10 cellular contexts compared by ENCODE assay signal in the genomic region with DNA sequence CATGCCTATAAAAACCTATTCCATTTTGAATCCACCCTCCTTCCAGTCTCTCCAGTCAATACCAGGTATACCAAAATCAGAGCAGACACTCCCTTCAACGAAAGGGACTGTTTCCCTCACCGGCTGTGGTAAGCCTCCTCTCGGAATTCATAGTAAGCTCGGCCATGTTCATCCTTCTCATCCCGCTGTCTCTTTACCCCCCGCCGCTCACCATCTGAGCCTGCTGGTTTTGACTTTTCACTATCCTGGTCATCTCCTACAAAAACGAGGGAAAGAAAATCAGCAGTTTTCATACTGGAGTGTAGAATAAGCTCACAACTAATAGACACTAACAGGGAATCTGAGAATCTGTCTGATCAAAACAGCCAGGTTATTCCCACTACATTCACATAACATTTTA. TPM values are rescaled to one million over a fixed set of nuclear protein-coding genes. Genes with fewer than 3 reads are reported as not detected.
DNase-seq lines count a peak whose midpoint lies in the region; ATAC-seq and TF ChIP-seq lines count a peak whose summit lies in the region.
"Had no signal": no experiment of that assay in that cellular context is flagged by ENCODE, and none has a peak within 500 bp of the region (broad histone marks: within the 10 kb centered on the region; RNA-seq: fewer than 3 reads in every experiment).

No MANE protein-coding gene starts in this region.

- intact Hi-C loops in heart right ventricle (cut with DNase I), result no loop called here
- intact Hi-C loops in tibial artery (cut with DNase I; ENCODE audit: low total_unique reads), result no loop called here

- H3K4me3 ChIP-seq in heart right ventricle, result peak overlapping the region in 7 of 10 donors; percentile 67 to 98 (median 92)
- H3K4me3 ChIP-seq in right atrium auricular region, result no peak overlapping the region
- H3K4me3 ChIP-seq in kidney epithelial cell (ENCODE audit: low read depth, low read length), result peak overlapping the region; percentile 96
- H3K4me3 ChIP-seq in tibial artery, result peak overlapping the region; percentile 85 to 89

- peaks cover 4% of the 10 kb centered on the region for H3K27me3 Mint-ChIP-seq in activated naive CD8-positive, alpha-beta T cell treated with anti-CD3 and anti-CD28 coated beads, Interleukin-2, amount 50 U/mL, for 24 hours

- WGBS in heart right ventricle, 2 donors, result 38 to 40% methylated on average over 8 of the region's 8 CpGs

- DNase-seq in heart right ventricle (no peak), right atrium auricular region (ENCODE audit: low spot score) (no peak), kidney epithelial cell (ENCODE audit: low read depth) (no peak), tibial artery (no peak), amygdala (lab: John Stamatoyannopoulos, UW) (no peak)
- DNase-seq in activated naive CD8-positive, alpha-beta T cell treated with anti-CD3 and anti-CD28 coated beads, Interleukin-2, amount 50 U/mL, for 24 hours, result no peak
- DNase-seq: activated CD4-positive, CD25-positive, alpha-beta regulatory T cell treated with anti-CD3 and anti-CD28 coated beads, Interleukin-2, amount 50 U/mL, for 72 hours had no signal

- H3K4me1 Mint-ChIP-seq in activated naive CD8-positive, alpha-beta T cell treated with anti-CD3 and anti-CD28 coated beads, Interleukin-2, amount 50 U/mL, for 24 hours, result peaks cover 59% of the 10 kb centered on the region

- H3K27ac ChIP-seq in heart right ventricle, result peak overlapping the region in 2 of 10 donors; percentile 93 to 99
- no peak overlapping the region for H3K27ac ChIP-seq in right atrium auricular region
- H3K27ac ChIP-seq in tibial artery, result peak overlapping the region; percentile 2 to 90

- peak overlapping the region; percentile 88 for H3K4me3 Mint-ChIP-seq in activated naive CD8-positive, alpha-beta T cell treated with anti-CD3 and anti-CD28 coated beads, Interleukin-2, amount 50 U/mL, for 24 hours

- H3K4me1 ChIP-seq in heart right ventricle (peaks cover 3 to 53% (median 30%) of the 10 kb centered on the region in 9 donors), right atrium auricular region (peaks cover 0 to 31% of the 10 kb centered on the region in 2 donors), tibial artery (peaks cover 0 to 36% (median 23%) of the 10 kb centered on the region in 4 donors)

- ATAC-seq in heart right ventricle (no peak), GM21367 (IDR thresholded peaks at IDR 0.05; ENCODE audit: unreplicated experiment) (no peak), HG03520 (IDR thresholded peaks at IDR 0.05; ENCODE audit: unreplicated experiment) (no peak)
- no peak for ATAC-seq in activated naive CD8-positive, alpha-beta T cell treated with anti-CD3 and anti-CD28 coated beads, Interleukin-2, amount 50 U/mL, for 24 hours

- H3K9me3 Mint-ChIP-seq in activated naive CD8-positive, alpha-beta T cell treated with anti-CD3 and anti-CD28 coated beads, Interleukin-2, amount 50 U/mL, for 24 hours, result no peaks in the 10 kb centered on the region

- H3K27ac Mint-ChIP-seq in activated naive CD8-positive, alpha-beta T cell treated with anti-CD3 and anti-CD28 coated beads, Interleukin-2, amount 50 U/mL, for 24 hours, result peak overlapping the region; percentile 98

- H3K9me3 ChIP-seq in heart right ventricle (no peaks in the 10 kb centered on the region), right atrium auricular region (no peaks in the 10 kb centered on the region), tibial artery (no peaks in the 10 kb centered on the region)

- no peaks in the 10 kb centered on the region for H3K27me3 ChIP-seq in heart right ventricle
- no peaks in the 10 kb centered on the region for H3K27me3 ChIP-seq in right atrium auricular region
- H3K27me3 ChIP-seq in kidney epithelial cell (ENCODE audit: control insufficient read depth, insufficient read depth, low read length), result no peaks in the 10 kb centered on the region
- H3K27me3 ChIP-seq in tibial artery, result no peaks in the 10 kb centered on the region

- peaks cover 74% of the 10 kb centered on the region for H3K36me3 Mint-ChIP-seq in activated naive CD8-positive, alpha-beta T cell treated with anti-CD3 and anti-CD28 coated beads, Interleukin-2, amount 50 U/mL, for 24 hours (ENCODE audit: low read depth)

- H3K36me3 ChIP-seq in heart right ventricle (peaks cover 5 to 58% (median 51%) of the 10 kb centered on the region in 9 donors), right atrium auricular region (peaks cover 47% of the 10 kb centered on the region), kidney epithelial cell (ENCODE audit: control insufficient read depth, insufficient read depth, low read length) (peaks cover 2% of the 10 kb centered on the region), tibial artery (peaks cover 49 to 51% (median 50%) of the 10 kb centered on the region in 3 donors)

- TF ChIP-seq CTCF in heart right ventricle (IDR thresholded peaks at IDR 0.05) (no peak), right atrium auricular region (IDR thresholded peaks at IDR 0.05) (no peak), kidney epithelial cell (IDR thresholded peaks at IDR 0.05; ENCODE audit: insufficient read depth, low read length, poor library complexity, severe bottlenecking) (no peak), tibial artery (IDR thresholded peaks at IDR 0.05) (no peak)

RNA-seq across cellular contexts. Expression of a gene that starts 3.1 kb away (rescaled TPM):
- total RNA-seq in heart right ventricle (10 to 100 TPM; 26.9 to 40.9 (median 33.4) TPM), right atrium auricular region (10 to 100 TPM; 12.2 to 15.6 TPM), kidney epithelial cell (12.8 and 14.3 TPM in 2 replicates)
- 10 to 100 TPM; 21.4 to 35.3 TPM for polyA plus RNA-seq in heart right ventricle

RNA-seq across cellular contexts. Expression of a gene that starts 4.1 kb away (rescaled TPM):
- 10 to 100 TPM in 9 of 10 donors, 1 to 10 TPM in 1; 9.4 to 16.2 (median 12.9) TPM for total RNA-seq in heart right ventricle
- 10 to 100 TPM; 20.3 to 20.8 TPM for polyA plus RNA-seq in heart right ventricle
- total RNA-seq in right atrium auricular region, result 10 to 100 TPM in 1 of 2 donors, 1 to 10 TPM in 1; 9.6 to 11.4 TPM
- total RNA-seq in kidney epithelial cell, result 37.5 and 38.6 TPM in 2 replicates

RNA-seq across cellular contexts. Expression of a gene that starts 16.7 kb away (rescaled TPM):
- total RNA-seq in heart right ventricle (under 1 TPM in 4 of 10 donors, not detected in 6; 0.26 to 0.34 (median 0.31) TPM), right atrium auricular region (not detected), kidney epithelial cell (not detected in 2 replicates)
- polyA plus RNA-seq in heart right ventricle, result under 1 TPM in 1 of 2 donors, not detected in 1; 0.16 TPM
- total RNA-seq: Daoy had no signal

RNA-seq across cellular contexts. Expression of a gene that starts 16.9 kb away (rescaled TPM):
- total RNA-seq in heart right ventricle (10 to 100 TPM in 9 of 10 donors, 1 to 10 TPM in 1; 8.5 to 26.8 (median 15.7) TPM), right atrium auricular region (10 to 100 TPM; 18.6 to 23.0 TPM), kidney epithelial cell (45.2 and 56.1 TPM in 2 replicates)
- 10 to 100 TPM; 31.4 to 83.0 TPM for polyA plus RNA-seq in heart right ventricle

RNA-seq across cellular contexts. Expression of a gene that starts 29.8 kb away (rescaled TPM):
- total RNA-seq in heart right ventricle (10 to 100 TPM in 4 of 10 donors, 1 to 10 TPM in 6; 7.5 to 14.9 (median 9.6) TPM), right atrium auricular region (1 to 10 TPM; 5.1 to 7.8 TPM), kidney epithelial cell (17.3 and 18.8 TPM in 2 replicates)
- polyA plus RNA-seq in heart right ventricle, result 1 to 10 TPM; 2.2 to 8.6 TPM

Comparison
In these comparisons a context has a peak if more than half of its experiments do, and no peak if none do; other contexts are left out.
1. H3K4me3 ChIP-seq: peak in heart right ventricle (7 of 10), kidney epithelial cell (single experiment) and tibial artery (2 of 2); none in right atrium auricular region (0 of 2).
2. H3K27ac ChIP-seq: peak in tibial artery (2 of 2); none in right atrium auricular region (0 of 2).